ENCODE assay signal across 8 cellular contexts in the genomic region with DNA sequence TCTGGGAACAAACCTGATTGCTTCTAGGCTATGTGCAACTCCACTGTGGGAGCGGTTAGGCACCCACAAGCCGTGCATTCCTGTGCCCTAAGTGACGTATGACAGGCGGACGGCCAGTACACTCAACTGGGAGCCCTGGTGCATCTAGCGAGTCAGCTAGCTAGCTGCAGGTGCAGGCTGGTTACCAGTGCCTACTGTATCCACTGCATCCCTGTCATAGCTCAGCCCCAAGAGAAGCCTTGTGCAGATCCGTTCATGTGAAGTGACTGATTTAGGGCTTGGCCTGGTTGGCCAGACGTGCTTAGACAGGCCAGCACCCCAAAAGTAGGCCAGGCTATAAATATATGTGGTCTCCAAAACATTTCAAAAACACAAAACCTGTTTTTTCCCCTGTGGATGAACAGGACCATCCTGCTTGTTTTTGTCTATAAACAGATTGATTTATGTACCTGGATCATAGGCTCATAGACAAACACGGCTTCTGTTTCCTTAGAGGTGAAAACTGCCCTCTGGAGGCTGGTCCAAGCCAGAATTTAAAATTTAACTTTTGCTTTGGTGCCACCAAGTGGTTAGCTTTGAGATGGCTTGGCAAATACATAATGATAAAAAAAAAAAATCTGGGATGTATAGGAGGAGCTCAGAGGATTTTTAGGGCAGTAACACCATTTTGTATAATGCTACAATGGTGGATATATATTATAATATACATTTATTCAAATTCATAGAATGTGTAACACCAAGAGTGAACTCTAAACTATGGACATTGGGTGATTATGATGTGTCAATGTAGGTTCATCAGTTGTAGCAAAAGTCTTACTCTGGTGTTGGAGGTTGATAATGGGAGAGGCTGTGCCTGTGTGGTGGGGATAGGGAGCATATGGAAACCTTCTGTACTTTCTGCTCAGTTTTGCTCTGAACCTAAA.
DNase-seq lines count a peak whose midpoint lies in the region; ATAC-seq and TF ChIP-seq lines count a peak whose summit lies in the region.

No MANE protein-coding gene starts in this region.

- DNase-seq in GM13976 (ENCODE audit: low spot score): peak; percentile 60
- peak; percentile 85 for DNase-seq in NCI-H1105 treated with DMSO at 0.1 percent for 48 hours (lab: John Stamatoyannopoulos, UW)
- peak; percentile 27 to 71 for DNase-seq in SW 1271 (lab: John Stamatoyannopoulos, UW)
- peak; percentile 88 for DNase-seq in astrocyte of the spinal cord (ENCODE audit: low read depth, low spot score)
- DNase-seq in hippocampal formation (lab: John Stamatoyannopoulos, UW): peak; percentile 62 to 64
- peak; percentile 13 to 15 for DNase-seq in stimulated activated CD4-positive, alpha-beta T cell treated with anti-CD3 and anti-CD28 coated beads, Interleukin-12 subunit alpha, Interleukin-12 subunit beta, amount 100 ng/mL, for 24 hours (ENCODE audit: low read depth in 2 of 2)

- no peak overlapping the region for H3K27ac ChIP-seq in 22Rv1

- in situ Hi-C loops in GM13976 (cut with MboI; ENCODE audit: low sequenced_read_pairs, unreplicated experiment): loop anchor here (25.0 kb wide), 2 partner anchors 427 to 577 kb away; a partner anchor contains a TSS
- in situ Hi-C loops in astrocyte of the spinal cord (cut with HindIII; ENCODE audit: low sequenced_read_pairs): no loop called here

- no peak overlapping the region for H3K4me3 ChIP-seq in astrocyte of the spinal cord (ENCODE audit: low read depth, low read length)

- peak; percentile 89 for ATAC-seq in HG02798 (IDR thresholded peaks at IDR 0.05; ENCODE audit: poor library complexity, unreplicated experiment)

- TF ChIP-seq CTCF in 22Rv1 (IDR thresholded peaks at IDR 0.05) (peak; percentile 90), GM13976 (IDR thresholded peaks at IDR 0.05; ENCODE audit: borderline replicate concordance, control extremely low read depth, extremely low read depth, insufficient read depth, missing control alignments) (peak; percentile 78), astrocyte of the spinal cord (IDR thresholded peaks at IDR 0.05; ENCODE audit: low read depth, low read length) (peak; percentile 76)

Comparison
In these comparisons a context has a peak if more than half of its experiments do, and no peak if none do; other contexts are left out.
1. DNase-seq: peak in every context shown above with its lines; median percentile 88 in astrocyte of the spinal cord; 85 in NCI-H1105 treated with DMSO at 0.1 percent for 48 hours; 63 in hippocampal formation; 60 in GM13976; 49 in SW 1271; 14 in stimulated activated CD4-positive, alpha-beta T cell treated with anti-CD3 and anti-CD28 coated beads, Interleukin-12 subunit alpha, Interleukin-12 subunit beta, amount 100 ng/mL, for 24 hours.